In the genomic region with DNA sequence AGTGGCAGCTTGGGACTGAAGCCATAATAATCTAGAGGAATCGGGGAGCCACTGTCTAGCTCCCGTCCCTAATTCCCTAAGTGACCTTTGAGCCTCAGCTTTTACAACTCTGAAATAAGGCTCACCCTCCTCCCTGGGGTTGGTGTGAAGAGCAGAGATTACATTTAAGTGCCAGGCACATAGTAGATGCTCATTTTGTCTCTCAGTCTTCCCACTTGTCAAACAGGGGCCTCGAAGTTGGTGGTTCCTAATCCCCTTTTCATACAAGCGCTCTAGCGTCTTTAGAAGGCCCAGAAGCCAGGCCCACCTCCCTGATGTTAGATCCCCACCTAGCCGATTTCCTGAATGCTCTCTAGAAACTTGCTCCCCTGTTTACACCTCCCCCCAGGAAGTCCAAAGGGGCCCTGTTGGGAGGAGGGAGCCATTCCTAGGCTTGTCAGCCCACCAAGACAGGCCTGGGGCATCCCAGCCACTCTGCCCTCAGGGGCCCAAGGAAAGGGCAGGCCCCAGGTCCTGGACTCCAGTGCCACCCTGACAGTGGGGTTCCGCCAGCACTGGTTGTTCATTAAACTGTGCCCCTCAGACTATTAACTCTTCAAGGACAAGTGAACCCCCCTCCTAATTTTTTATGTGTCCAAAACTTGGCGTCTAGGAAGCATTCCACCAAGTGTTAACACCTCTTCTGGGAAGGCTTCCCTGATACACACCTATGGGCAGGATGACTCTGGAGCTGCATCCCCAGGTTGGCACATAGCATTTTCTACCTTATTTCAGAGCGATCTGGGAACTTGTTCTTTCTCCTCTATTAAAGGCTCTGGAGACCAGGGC, we compare ENCODE assay signal across 11 cellular contexts. TPM values are rescaled to one million over a fixed set of nuclear protein-coding genes. Genes with fewer than 3 reads are reported as not detected.
DNase-seq lines count a peak whose midpoint lies in the region; ATAC-seq and TF ChIP-seq lines count a peak whose summit lies in the region.
"Had no signal": no experiment of that assay in that cellular context is flagged by ENCODE, and none has a peak within 500 bp of the region (broad histone marks: within the 10 kb centered on the region; RNA-seq: fewer than 3 reads in every experiment).

No MANE protein-coding gene starts in this region.

- peaks cover 9 to 98% (median 83%) of the 10 kb centered on the region in 12 donors for H3K4me1 ChIP-seq in heart left ventricle
- peaks cover 36% of the 10 kb centered on the region for H3K4me1 ChIP-seq in endodermal cell (ENCODE audit: control insufficient read depth, insufficient read depth, low read length)
- H3K4me1 ChIP-seq in upper lobe of right lung: peaks cover 74% of the 10 kb centered on the region

- intact Hi-C loops in heart left ventricle (cut with DNase I) (loop anchor here in 2 of 10 donors (5.0 kb wide), 3 partner anchors 47 to 82 kb away; a partner anchor contains a TSS), Right ventricle myocardium superior (cut with DNase I) (loop anchor here (5.0 kb wide), 1 partner anchor 82 kb away; no protein-coding TSS in a partner anchor), upper lobe of right lung (cut with DNase I) (loop anchor here (10.0 kb wide), 1 partner anchor 75 kb away; no protein-coding TSS in a partner anchor)

- 69 to 75% (median 71%) methylated on average over 9 of the region's 9 CpGs for WGBS in heart left ventricle, 4 donors
- 91 to 94% methylated on average over 7 to 9 of the region's 9 CpGs for WGBS in endodermal cell (ENCODE audit: insufficient coverage in 1 of 2, insufficient read length in 1 of 2), 2 experiments

- no peak for TF ChIP-seq POLR2A in heart left ventricle (IDR thresholded peaks at IDR 0.05)

- no peaks in the 10 kb centered on the region for H3K36me3 ChIP-seq in heart left ventricle
- no peaks in the 10 kb centered on the region for H3K36me3 ChIP-seq in endodermal cell (ENCODE audit: control insufficient read depth, insufficient read depth, low read length)
- no peaks in the 10 kb centered on the region for H3K36me3 ChIP-seq in upper lobe of right lung
- H3K36me3 ChIP-seq: HAP-1 had no signal

- ATAC-seq in heart left ventricle (no peak), Right ventricle myocardium superior (ENCODE audit: poor library complexity) (no peak), upper lobe of right lung (no peak)

- H3K4me3 ChIP-seq in heart left ventricle (no peak overlapping the region), endodermal cell (ENCODE audit: low read length) (no peak overlapping the region), upper lobe of right lung (no peak overlapping the region)
- H3K4me3 ChIP-seq: HAP-1 had no signal

- no peaks in the 10 kb centered on the region for H3K9me3 Mint-ChIP-seq in endodermal cell
- H3K9me3 Mint-ChIP-seq in nephron: no peaks in the 10 kb centered on the region

- H3K36me3 Mint-ChIP-seq in endodermal cell (ENCODE audit: low read depth) (peaks cover 3% of the 10 kb centered on the region), nephron (ENCODE audit: low read depth) (no peaks in the 10 kb centered on the region)

- H3K4me1 Mint-ChIP-seq in endodermal cell (peaks cover 65% of the 10 kb centered on the region), nephron (peaks cover 75% of the 10 kb centered on the region)

- TF ChIP-seq CTCF in heart left ventricle (IDR thresholded peaks at IDR 0.05) (no peak), endodermal cell (conservative IDR thresholded peaks at IDR 0.05) (no peak), nephron (IDR thresholded peaks at IDR 0.05; ENCODE audit: unreplicated experiment in 3 of 3) (no peak), upper lobe of right lung (IDR thresholded peaks at IDR 0.05) (no peak)

- H3K27ac ChIP-seq in heart left ventricle (peak overlapping the region; percentile 37 to 90 (median 78)), endodermal cell (ENCODE audit: low read depth, low read length) (no peak overlapping the region), upper lobe of right lung (peak overlapping the region; percentile 71)

- H3K9ac ChIP-seq in endodermal cell (ENCODE audit: extremely low read depth, low read length, poor library complexity, severe bottlenecking): no peak overlapping the region

- peak in 1 of 5 donors; percentile 39 for DNase-seq in heart left ventricle
- no peak for DNase-seq in Right ventricle myocardium superior
- no peak for DNase-seq in endodermal cell
- no peak for DNase-seq in upper lobe of right lung
- no peak for DNase-seq in activated effector memory CD4-positive, alpha-beta T cell treated with anti-CD3 and anti-CD28 coated beads, Interleukin-2, amount 50 U/mL, for 16 hours
- DNase-seq in NOMO-1 (lab: John Stamatoyannopoulos, UW; ENCODE audit: unreplicated experiment in 2 of 2): no peak
- DNase-seq in anterior cingulate cortex (lab: John Stamatoyannopoulos, UW): no peak
- DNase-seq: activated T-cell treated with anti-CD3 and anti-CD28 coated beads, Interleukin-2, amount 50 U/mL, for 1 hour; posterior cingulate gyrus had no signal

- H3K27me3 ChIP-seq in heart left ventricle: no peaks in the 10 kb centered on the region
- H3K27me3 ChIP-seq in endodermal cell (ENCODE audit: control insufficient read depth, insufficient read depth, low read length, poor library complexity, severe bottlenecking): no peaks in the 10 kb centered on the region
- H3K27me3 ChIP-seq in upper lobe of right lung: no peaks in the 10 kb centered on the region

- H3K9me3 ChIP-seq in heart left ventricle (no peaks in the 10 kb centered on the region), endodermal cell (ENCODE audit: control insufficient read depth, low read length) (no peaks in the 10 kb centered on the region), upper lobe of right lung (no peaks in the 10 kb centered on the region)
- H3K9me3 ChIP-seq: HAP-1 had no signal

- H3K27ac Mint-ChIP-seq in endodermal cell (peak overlapping the region; percentile 82), nephron (peak overlapping the region; percentile 2 to 78 (median 74))

- no peak overlapping the region for H3K4me3 Mint-ChIP-seq in endodermal cell
- H3K4me3 Mint-ChIP-seq in nephron: no peak overlapping the region

- peaks cover 14% of the 10 kb centered on the region for H3K27me3 Mint-ChIP-seq in endodermal cell (ENCODE audit: insufficient read depth)
- H3K27me3 Mint-ChIP-seq in nephron (ENCODE audit: low read depth): peaks cover 25% of the 10 kb centered on the region

RNA-seq across cellular contexts. Expression of a gene that starts 49.4 kb away (rescaled TPM):
- 100 to 1,000 TPM in 1 of 9 donors, 10 to 100 TPM in 8; 37.3 to 140 (median 59.4) TPM for total RNA-seq in heart left ventricle
- polyA plus RNA-seq in heart left ventricle: 10 to 100 TPM; 38.4 to 61.3 TPM
- total RNA-seq in Right ventricle myocardium superior: 45.3 TPM
- total RNA-seq in endodermal cell: 10 to 100 TPM; 47.8 to 57.9 TPM
- polyA plus RNA-seq in endodermal cell (2013, experiment 1 of 2): 38.8 TPM
- polyA plus RNA-seq in endodermal cell (2013, experiment 2 of 2): 42.8 TPM
- total RNA-seq in upper lobe of right lung: 108 TPM
